In the genomic region with DNA sequence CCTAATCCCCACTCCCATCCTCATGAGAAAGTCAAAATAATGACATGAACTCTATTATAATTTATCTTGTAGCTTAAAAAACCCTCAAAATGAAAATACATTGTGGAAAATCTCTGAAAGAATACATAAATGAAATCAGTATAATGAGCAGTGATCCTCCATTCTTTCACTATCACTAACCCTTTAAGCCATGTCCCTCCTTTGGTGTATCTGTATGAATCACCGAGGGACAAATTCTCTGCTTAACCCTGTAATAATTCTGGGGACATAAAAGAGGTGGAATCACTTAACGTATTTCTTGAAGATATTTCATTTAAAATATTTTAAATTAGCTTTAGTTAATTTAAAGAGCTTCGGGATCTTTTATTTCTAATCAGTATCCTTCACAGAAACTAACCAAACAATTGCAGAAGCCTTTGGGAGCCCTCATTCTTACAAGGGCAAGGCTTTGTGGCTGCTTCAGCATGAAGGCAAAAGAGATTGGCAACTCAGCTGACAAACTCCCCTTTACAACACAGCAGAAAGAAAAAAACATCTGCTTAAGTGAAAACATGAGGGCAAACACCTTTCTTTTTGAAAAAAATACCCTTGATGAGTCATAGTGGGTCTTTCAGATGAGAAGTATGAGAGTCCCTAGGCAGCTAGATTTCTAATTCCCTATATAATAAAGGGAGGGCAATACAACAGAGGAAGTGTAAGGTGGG, we compare ENCODE assay signal across 14 cellular contexts. TPM values are rescaled to one million over a fixed set of nuclear protein-coding genes. Genes with fewer than 3 reads are reported as not detected.
DNase-seq lines count a peak whose midpoint lies in the region; ATAC-seq, FAIRE-seq and TF ChIP-seq lines count a peak whose summit lies in the region.
"Had no signal": no experiment of that assay in that cellular context is flagged by ENCODE, and none has a peak within 500 bp of the region (broad histone marks: within the 10 kb centered on the region; RNA-seq: fewer than 3 reads in every experiment).

No MANE protein-coding gene starts in this region.

- TF ChIP-seq POLR2A in GM12892 (IDR thresholded peaks at IDR 0.05; ENCODE audit: low read depth, low read length): no peak

- DNase-seq in GM12892 (ENCODE audit: insufficient read length): no peak
- DNase-seq in M059J (ENCODE audit: low read depth): peak; percentile 26
- DNase-seq in caudate nucleus (lab: John Stamatoyannopoulos, UW): no peak
- no peak for DNase-seq in amygdala (lab: John Stamatoyannopoulos, UW)
- no peak for DNase-seq in stimulated activated CD8-positive, alpha-beta memory T cell treated with anti-CD3 and anti-CD28 coated beads, Interleukin-4, amount 100 ng/mL, for 48 hours
- no peak for DNase-seq in left ventricle myocardium superior
- DNase-seq: activated T-cell treated with anti-CD3 and anti-CD28 coated beads for 4 hours, naive B cell, NCI-H1930, testis had no signal

- ATAC-seq in GM19395 (IDR thresholded peaks at IDR 0.05; ENCODE audit: unreplicated experiment) (peak; percentile 97), HG02884 (IDR thresholded peaks at IDR 0.05; ENCODE audit: unreplicated experiment) (peak; percentile 94), left ventricle myocardium superior (no peak)

- intact Hi-C loops in left ventricle myocardium superior (cut with micrococcal nuclease): no loop called here

- H3K27ac ChIP-seq in caudate nucleus (ENCODE audit: low read depth, low read length): no peak overlapping the region
- H3K27ac ChIP-seq: coronary artery, hepatocyte, testis had no signal

- FAIRE-seq in GM12892 (lab: Jason Lieb, UNC): peak; percentile 80

RNA-seq across cellular contexts. Expression of a gene that starts 44.0 kb away (rescaled TPM):
- 29.3 TPM for polyA plus RNA-seq in GM12892 (2012; ENCODE audit: missing spikeins)
- total RNA-seq in M059J (2014; rRNA removed; shearing (Covaris generic)): 176 and 223 TPM in 2 replicates
- 3.5 TPM for total RNA-seq in left ventricle myocardium superior

Comparison
In these comparisons a context has a peak if more than half of its experiments do, and no peak if none do; other contexts are left out.
1. RNA of a gene that starts 44.0 kb away (total RNA-seq): 176 to 223 TPM in M059J; 3.5 TPM in left ventricle myocardium superior (single experiment); every median in the first group is over 10 times any median in the second.